20 cellular contexts compared by ENCODE assay signal in genomic region chrX:134883134-134883700, GRCh38. TPM values are rescaled to one million over a fixed set of nuclear protein-coding genes. Genes with fewer than 3 reads are reported as not detected.
DNase-seq lines count a peak whose midpoint lies in the region; ATAC-seq, FAIRE-seq and TF ChIP-seq lines count a peak whose summit lies in the region.
"Had no signal": no experiment of that assay in that cellular context is flagged by ENCODE, and none has a peak within 500 bp of the region (broad histone marks: within the 10 kb centered on the region; RNA-seq: fewer than 3 reads in every experiment).

No MANE protein-coding gene starts in this region.

- peak overlapping the region; percentile 98 for H3K27ac ChIP-seq in HCT116 (ENCODE audit: low read depth, low read length)
- H3K27ac ChIP-seq in astrocyte (ENCODE audit: low read depth, low read length) = no peak overlapping the region
- H3K27ac ChIP-seq in mesendoderm (ENCODE audit: low read depth, low read length) = no peak overlapping the region
- H3K27ac ChIP-seq in H9 (ENCODE audit: insufficient read length, low read depth, low read length) = no peak overlapping the region
- H3K27ac ChIP-seq: C4-2B had no signal

- no peak overlapping the region for H3K18ac ChIP-seq in mesendoderm (ENCODE audit: low read length)
- no peak overlapping the region for H3K18ac ChIP-seq in H9 (ENCODE audit: insufficient read length, low read depth, low read length)

- H3K36me3 ChIP-seq in HCT116 (ENCODE audit: control insufficient read depth in 1 of 2, insufficient read depth in 2 of 2, low read length in 2 of 2) (peaks cover 0 to 4% of the 10 kb centered on the region in 2 experiments; a peak in 1 of 4 replicates), astrocyte (ENCODE audit: insufficient read depth, low read length) (no peaks in the 10 kb centered on the region), mesendoderm (ENCODE audit: control insufficient read depth, insufficient read depth, low read length) (no peaks in the 10 kb centered on the region)

- H3K4me3 ChIP-seq in HCT116 (replicated peaks in 1 of 2; ENCODE audit: low read depth in 1 of 2, low read length in 2 of 2) (no peak overlapping the region), astrocyte (ENCODE audit: insufficient read depth, low read depth, low read length) (no peak overlapping the region), mesendoderm (ENCODE audit: low read length) (no peak overlapping the region)

- H3K4me2 ChIP-seq in HCT116 (ENCODE audit: low read length) (peak overlapping the region; percentile 70), astrocyte (ENCODE audit: low read length) (no peak overlapping the region), mesendoderm (ENCODE audit: low read length) (no peak overlapping the region), H9 (ENCODE audit: insufficient read depth, insufficient read length, low read length) (no peak overlapping the region)

- no peak for TF ChIP-seq POLR2A in HCT116 (IDR thresholded peaks at IDR 0.05; ENCODE audit: borderline replicate concordance, extremely low read depth, insufficient read depth, insufficient read length)

- H3K9me2 ChIP-seq in HCT116 (ENCODE audit: insufficient read depth) = no peaks in the 10 kb centered on the region

- no peak for TF ChIP-seq RAD21 in HCT116 (IDR thresholded peaks at IDR 0.05; ENCODE audit: low read depth)

- H2BK15ac ChIP-seq in mesendoderm (replicated peaks; ENCODE audit: low read depth) = no peak overlapping the region
- no peak overlapping the region for H2BK15ac ChIP-seq in H9 (ENCODE audit: low read depth, low read length)

- H3K79me2 ChIP-seq in HCT116 (ENCODE audit: insufficient read depth, low read length) = no peaks in the 10 kb centered on the region
- no peaks in the 10 kb centered on the region for H3K79me2 ChIP-seq in astrocyte (ENCODE audit: insufficient read depth, low read length)
- H3K79me2 ChIP-seq in mesendoderm (ENCODE audit: control insufficient read depth, insufficient read depth, low read length) = no peaks in the 10 kb centered on the region
- H3K79me2 ChIP-seq in H9 (ENCODE audit: insufficient read depth, low read length) = no peaks in the 10 kb centered on the region

- H3K9me3 Mint-ChIP-seq in astrocyte (ENCODE audit: unreplicated experiment) = no peaks in the 10 kb centered on the region
- H3K9me3 Mint-ChIP-seq in H9 = peaks cover 3 to 64% of the 10 kb centered on the region in 2 experiments; a peak in 3 of 5 replicates
- H3K9me3 Mint-ChIP-seq: HFFc6 had no signal

- H3K27me3 ChIP-seq in HCT116 (ENCODE audit: insufficient read depth, low read length) (no peaks in the 10 kb centered on the region), astrocyte (ENCODE audit: insufficient read depth, low read length) (no peaks in the 10 kb centered on the region), mesendoderm (ENCODE audit: insufficient read depth, low read length, poor library complexity) (no peaks in the 10 kb centered on the region), H9 (ENCODE audit: insufficient read depth, low read length) (no peaks in the 10 kb centered on the region; the same call in 1 of the 2 replicates)

- H3K4me1 ChIP-seq in HCT116 (ENCODE audit: control insufficient read depth in 1 of 2, insufficient read depth in 2 of 2, low read length in 2 of 2) (peaks cover 45 to 59% of the 10 kb centered on the region in 2 experiments), astrocyte (ENCODE audit: insufficient read depth, low read length) (peaks cover 10% of the 10 kb centered on the region), mesendoderm (ENCODE audit: control insufficient read depth, low read depth, low read length) (no peaks in the 10 kb centered on the region), H9 (ENCODE audit: insufficient read depth, low read length) (no peaks in the 10 kb centered on the region)

- H4K5ac ChIP-seq in mesendoderm (ENCODE audit: low read length) (no peak overlapping the region), H9 (ENCODE audit: insufficient read length, low read depth, low read length) (no peak overlapping the region)

- no peak overlapping the region for H2BK20ac ChIP-seq in H9 (ENCODE audit: low read depth, low read length, poor library complexity, severe bottlenecking)

- DNase-seq in HCT116 (ENCODE audit: low read depth, low spot score) (no peak), M059J (ENCODE audit: low read depth) (peak; percentile 82), astrocyte (ENCODE audit: low read depth) (peak; percentile 6), mesendoderm (no peak), H9 (no peak), NCI-H446 (lab: John Stamatoyannopoulos, UW) (no peak), ureter (ENCODE audit: low spot score) (no peak), germinal center (ENCODE audit: low spot score) (no peak)
- DNase-seq: AML-193, DMS79, GF-D8, GOT3, HFFc6, NCI-H1048, NCI-H146, NCI-H2081, NCI-H510A, NCI-H774, T1000 had no signal

- no peak overlapping the region for H3K23ac ChIP-seq in mesendoderm (ENCODE audit: low read length)
- H3K23ac ChIP-seq in H9 (ENCODE audit: insufficient read length, low read depth, low read length) = no peak overlapping the region

- H3K4ac ChIP-seq in mesendoderm (ENCODE audit: low read depth, low read length) = no peak overlapping the region
- H3K4ac ChIP-seq in H9 (ENCODE audit: low read depth, low read length) = no peak overlapping the region

- H3K36me3 Mint-ChIP-seq in astrocyte (ENCODE audit: low read depth, unreplicated experiment) (no peaks in the 10 kb centered on the region), H9 (ENCODE audit: insufficient read depth in 1 of 3, low read depth in 3 of 3) (no peaks in the 10 kb centered on the region)

- no peak overlapping the region for H2AFZ ChIP-seq in HCT116 (ENCODE audit: low read depth, low read length, poor library complexity, severe bottlenecking)
- H2AFZ ChIP-seq in astrocyte (ENCODE audit: low read depth, low read length) = no peak overlapping the region
- no peak overlapping the region for H2AFZ ChIP-seq in H9 (ENCODE audit: low read length)

- H2AK5ac ChIP-seq in mesendoderm (ENCODE audit: low read length) (no peak overlapping the region), H9 (ENCODE audit: insufficient read length, low read length) (no peak overlapping the region)

- H2BK120ac ChIP-seq in mesendoderm (ENCODE audit: low read depth, low read length) (no peak overlapping the region), H9 (ENCODE audit: low read depth, low read length, poor library complexity, severe bottlenecking) (no peak overlapping the region)

- no peak overlapping the region for H3T11ph ChIP-seq in H9 (ENCODE audit: low read length)

- TF ChIP-seq CTCF in HCT116 (IDR thresholded peaks at IDR 0.05 in 2 of 3, conservative IDR thresholded peaks at IDR 0.05 in 1 of 3; ENCODE audit: borderline replicate concordance in 1 of 3, insufficient read depth in 1 of 3, low read depth in 2 of 3, low read length in 2 of 3) (no peak), astrocyte (IDR thresholded peaks at IDR 0.05; ENCODE audit: insufficient read depth, low read depth, low read length) (no peak), H9 (conservative IDR thresholded peaks at IDR 0.05) (no peak)

- H3K23me2 ChIP-seq in H9 (ENCODE audit: insufficient read length, low read depth, low read length, poor library complexity, severe bottlenecking) = no peaks in the 10 kb centered on the region

- RAD21 ChIA-PET in HCT116 (lab: Charles Lee; ENCODE audit: low non-redundant PET in 1 of 2, low total read pairs in 2 of 2, uncharacterized antibody in 2 of 2, unreplicated experiment in 2 of 2) = no interaction called here

- 0 out of 2 replicates have a peak overlapping the region, but pooled peaks have one; percentile 43 for H3K9ac ChIP-seq in HCT116 (ENCODE audit: low read length)
- no peak overlapping the region for H3K9ac ChIP-seq in astrocyte (ENCODE audit: low read length)
- H3K9ac ChIP-seq in mesendoderm (ENCODE audit: low read length) = no peak overlapping the region
- H3K9ac ChIP-seq in H9 (ENCODE audit: extremely low read depth, insufficient read length, low read length) = no peak overlapping the region

- peak overlapping the region; percentile 86 for H4K8ac ChIP-seq in mesendoderm (ENCODE audit: low read depth, low read length)
- no peak overlapping the region for H4K8ac ChIP-seq in H9 (replicated peaks; ENCODE audit: insufficient read length, low read depth, low read length)

- no peaks in the 10 kb centered on the region for H4K20me1 ChIP-seq in HCT116 (ENCODE audit: insufficient read depth)
- no peaks in the 10 kb centered on the region for H4K20me1 ChIP-seq in astrocyte (ENCODE audit: insufficient read depth, low read length)
- no peaks in the 10 kb centered on the region for H4K20me1 ChIP-seq in H9 (ENCODE audit: control insufficient read depth, insufficient read depth, insufficient read length)

- no peak overlapping the region for H2BK12ac ChIP-seq in H9 (ENCODE audit: insufficient read length, low read depth, low read length)

- H3K27ac Mint-ChIP-seq in astrocyte (ENCODE audit: unreplicated experiment) (no peak overlapping the region), H9 (no peak overlapping the region)
- H3K27ac Mint-ChIP-seq: HFFc6 had no signal

- no CpG with 5 or more reads among the region's 4 CpGs for WGBS in mesendoderm (ENCODE audit: extremely low coverage, insufficient coverage, low lambda C conversion rate)
- no CpG with 5 or more reads among the region's 4 CpGs for WGBS in H9 (ENCODE audit: extremely low coverage, insufficient read length, low lambda C conversion rate)

- H3K9me3 ChIP-seq in HCT116 (ENCODE audit: control insufficient read depth in 1 of 2, insufficient read depth in 1 of 2, low read depth in 1 of 2, low read length in 2 of 2) = no peaks in the 10 kb centered on the region
- H3K9me3 ChIP-seq in astrocyte (ENCODE audit: insufficient read depth, low read depth, low read length) = no peaks in the 10 kb centered on the region
- peaks cover 6% of the 10 kb centered on the region for H3K9me3 ChIP-seq in H9 (ENCODE audit: control insufficient read depth, low read depth, low read length)

- no peak for FAIRE-seq in astrocyte (lab: Jason Lieb, UNC)

- intact Hi-C loops in HCT116 (cut with micrococcal nuclease) = no loop called here

- H3K56ac ChIP-seq in mesendoderm (ENCODE audit: low read length) = no peak overlapping the region
- H3K56ac ChIP-seq in H9 (ENCODE audit: insufficient read length, low read depth, low read length) = no peak overlapping the region

- ATAC-seq in HCT116 = no peak; the same call in 1 of the 2 replicates

- H4K91ac ChIP-seq in H9 (ENCODE audit: insufficient read length, low read depth, low read length) = no peak overlapping the region

- H3K4me3 Mint-ChIP-seq in astrocyte (ENCODE audit: unreplicated experiment) (no peak overlapping the region), H9 (no peak overlapping the region)
- H3K4me3 Mint-ChIP-seq: HFFc6 had no signal

- H2BK5ac ChIP-seq in mesendoderm (ENCODE audit: low read length) (no peak overlapping the region), H9 (ENCODE audit: insufficient read length, low read length) (no peak overlapping the region)

- BruUV-seq in HCT116 (replicated peaks; lab: Mats Ljungman, UMichigan) = no TSS peak

- H3K79me1 ChIP-seq in mesendoderm (ENCODE audit: low read length) = no peaks in the 10 kb centered on the region
- no peaks in the 10 kb centered on the region for H3K79me1 ChIP-seq in H9 (ENCODE audit: insufficient read depth, low read depth, low read length, poor library complexity, severe bottlenecking)

- no peak overlapping the region for H3K14ac ChIP-seq in H9 (ENCODE audit: insufficient read depth, low read length)

- peaks cover 10% of the 10 kb centered on the region for H3K4me1 Mint-ChIP-seq in astrocyte (ENCODE audit: low read depth, unreplicated experiment)
- H3K4me1 Mint-ChIP-seq in H9 = peaks cover 7 to 12% of the 10 kb centered on the region in 2 experiments; a peak in 3 of 4 replicates

- CTCF ChIA-PET in HCT116 (lab: Charles Lee) = no interaction called here

- POLR2A ChIA-PET in HCT116 (lab: Charles Lee) = no interaction called here

- H3K27me3 Mint-ChIP-seq in astrocyte (ENCODE audit: low read depth, unreplicated experiment) = no peaks in the 10 kb centered on the region
- no peaks in the 10 kb centered on the region for H3K27me3 Mint-ChIP-seq in H9 (ENCODE audit: low read depth)

RNA-seq across cellular contexts. Expression of gene MOSPD1, which starts 31.8 kb away (rescaled TPM):
- total RNA-seq in HCT116 (2021; ENCODE audit: unreplicated experiment) (61.3 TPM), astrocyte (47.9 and 60.4 TPM in 2 replicates), H9 (2021) (20.4 and 20.9 TPM in 2 replicates), ureter (15.5 TPM)
- polyA plus RNA-seq in HCT116 (2012) = 26.5 and 33.4 TPM in 2 replicates
- total RNA-seq in M059J (2014; rRNA removed; shearing (Covaris generic)) = 181 and 188 TPM in 2 replicates
- 28.1 TPM for polyA plus RNA-seq in mesendoderm (2013, experiment 1 of 2)
- 28.3 TPM for polyA plus RNA-seq in mesendoderm (2013, experiment 2 of 2)

Comparison
In these comparisons a context has a peak if more than half of its experiments do, and no peak if none do; other contexts are left out.
1. DNase-seq: peak in M059J (single experiment) and astrocyte (single experiment); none in HCT116 (single experiment), mesendoderm (single experiment), H9 (single experiment), NCI-H446 (0 of 2), ureter (single experiment) and germinal center (single experiment).